Comparison of ENCODE assay signal across 1 cellular context in the genomic region with DNA sequence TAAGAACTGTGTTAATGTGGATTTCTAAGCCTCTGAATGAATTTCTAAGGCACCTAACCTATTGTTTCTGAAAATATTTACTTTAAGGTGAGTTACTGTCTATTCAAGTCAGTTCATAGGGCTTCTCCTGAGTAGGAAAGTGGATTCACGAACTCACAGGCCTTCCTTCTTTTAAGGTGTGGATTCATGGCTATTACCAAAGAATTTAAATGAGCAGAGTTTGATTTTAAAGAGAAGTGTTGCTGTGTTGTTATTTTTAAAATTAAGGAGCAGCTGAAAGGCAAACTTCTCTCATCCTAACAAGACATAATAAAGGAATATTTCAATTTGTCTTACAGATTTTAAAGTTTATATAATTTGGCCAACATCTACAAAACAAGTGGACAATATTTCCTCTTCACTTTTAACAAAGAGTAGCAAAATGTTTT.
A peak's percentile ranks its signal among the peaks of the same experiment; 100 is the strongest.
TF ChIP-seq lines count a peak whose summit lies in the region.

No MANE protein-coding gene starts in this region.

TF ChIP-seq in HepG2, 621 proteins besides CTCF, POLR2A, EP300 and RAD21 (continued from another document):
- TF ChIP-seq, protein P1, sequence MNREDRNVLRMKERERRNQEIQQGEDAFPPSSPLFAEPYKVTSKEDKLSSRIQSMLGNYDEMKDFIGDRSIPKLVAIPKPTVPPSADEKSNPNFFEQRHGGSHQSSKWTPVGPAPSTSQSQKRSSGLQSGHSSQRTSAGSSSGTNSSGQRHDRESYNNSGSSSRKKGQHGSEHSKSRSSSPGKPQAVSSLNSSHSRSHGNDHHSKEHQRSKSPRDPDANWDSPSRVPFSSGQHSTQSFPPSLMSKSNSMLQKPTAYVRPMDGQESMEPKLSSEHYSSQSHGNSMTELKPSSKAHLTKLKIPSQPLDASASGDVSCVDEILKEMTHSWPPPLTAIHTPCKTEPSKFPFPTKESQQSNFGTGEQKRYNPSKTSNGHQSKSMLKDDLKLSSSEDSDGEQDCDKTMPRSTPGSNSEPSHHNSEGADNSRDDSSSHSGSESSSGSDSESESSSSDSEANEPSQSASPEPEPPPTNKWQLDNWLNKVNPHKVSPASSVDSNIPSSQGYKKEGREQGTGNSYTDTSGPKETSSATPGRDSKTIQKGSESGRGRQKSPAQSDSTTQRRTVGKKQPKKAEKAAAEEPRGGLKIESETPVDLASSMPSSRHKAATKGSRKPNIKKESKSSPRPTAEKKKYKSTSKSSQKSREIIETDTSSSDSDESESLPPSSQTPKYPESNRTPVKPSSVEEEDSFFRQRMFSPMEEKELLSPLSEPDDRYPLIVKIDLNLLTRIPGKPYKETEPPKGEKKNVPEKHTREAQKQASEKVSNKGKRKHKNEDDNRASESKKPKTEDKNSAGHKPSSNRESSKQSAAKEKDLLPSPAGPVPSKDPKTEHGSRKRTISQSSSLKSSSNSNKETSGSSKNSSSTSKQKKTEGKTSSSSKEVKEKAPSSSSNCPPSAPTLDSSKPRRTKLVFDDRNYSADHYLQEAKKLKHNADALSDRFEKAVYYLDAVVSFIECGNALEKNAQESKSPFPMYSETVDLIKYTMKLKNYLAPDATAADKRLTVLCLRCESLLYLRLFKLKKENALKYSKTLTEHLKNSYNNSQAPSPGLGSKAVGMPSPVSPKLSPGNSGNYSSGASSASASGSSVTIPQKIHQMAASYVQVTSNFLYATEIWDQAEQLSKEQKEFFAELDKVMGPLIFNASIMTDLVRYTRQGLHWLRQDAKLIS (CRISPR knock-in tag; IDR thresholded peaks at IDR 0.05), result 0 out of 2 replicates have a peak, but pooled peaks have one; percentile 27
- peak; percentile 79; the same call in 1 of the 2 replicates for TF ChIP-seq KDM5A (IDR thresholded peaks at IDR 0.05; ENCODE audit: borderline replicate concordance, low read length)
- TF ChIP-seq TAF1 (CRISPR knock-in tag; IDR thresholded peaks at IDR 0.05), result no peak; the same call in 1 of the 2 replicates
- no peak for TF ChIP-seq ZNF652 (CRISPR knock-in tag; IDR thresholded peaks at IDR 0.05; ENCODE audit: borderline replicate concordance, low read depth)
- no peak for TF ChIP-seq XBP1 (CRISPR knock-in tag; IDR thresholded peaks at IDR 0.05)
- TF ChIP-seq, protein P2, sequence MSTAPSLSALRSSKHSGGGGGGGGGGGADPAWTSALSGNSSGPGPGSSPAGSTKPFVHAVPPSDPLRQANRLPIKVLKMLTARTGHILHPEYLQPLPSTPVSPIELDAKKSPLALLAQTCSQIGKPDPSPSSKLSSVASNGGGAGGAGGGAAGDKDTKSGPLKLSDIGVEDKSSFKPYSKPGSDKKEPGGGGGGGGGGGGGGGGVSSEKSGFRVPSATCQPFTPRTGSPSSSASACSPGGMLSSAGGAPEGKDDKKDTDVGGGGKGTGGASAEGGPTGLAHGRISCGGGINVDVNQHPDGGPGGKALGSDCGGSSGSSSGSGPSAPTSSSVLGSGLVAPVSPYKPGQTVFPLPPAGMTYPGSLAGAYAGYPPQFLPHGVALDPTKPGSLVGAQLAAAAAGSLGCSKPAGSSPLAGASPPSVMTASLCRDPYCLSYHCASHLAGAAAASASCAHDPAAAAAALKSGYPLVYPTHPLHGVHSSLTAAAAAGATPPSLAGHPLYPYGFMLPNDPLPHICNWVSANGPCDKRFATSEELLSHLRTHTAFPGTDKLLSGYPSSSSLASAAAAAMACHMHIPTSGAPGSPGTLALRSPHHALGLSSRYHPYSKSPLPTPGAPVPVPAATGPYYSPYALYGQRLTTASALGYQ (CRISPR knock-in tag; IDR thresholded peaks at IDR 0.05), result peak; percentile 44; the same call in 1 of the 2 replicates
- no peak for TF ChIP-seq MAZ (IDR thresholded peaks at IDR 0.05; ENCODE audit: borderline replicate concordance, low read depth, low read length)
- TF ChIP-seq MAZ (CRISPR knock-in tag; IDR thresholded peaks at IDR 0.05; ENCODE audit: low read depth), result no peak
- no peak for TF ChIP-seq SOX5 (CRISPR knock-in tag; IDR thresholded peaks at IDR 0.05; ENCODE audit: borderline replicate concordance)
- TF ChIP-seq ZNF550 (CRISPR knock-in tag; IDR thresholded peaks at IDR 0.05; ENCODE audit: borderline replicate concordance), result no peak
- no peak for TF ChIP-seq GABPA (IDR thresholded peaks at IDR 0.05; ENCODE audit: low read depth, low read length)
- no peak for TF ChIP-seq GABPA (CRISPR knock-in tag; IDR thresholded peaks at IDR 0.05; ENCODE audit: low read depth)
- 0 out of 2 replicates have a peak, but pooled peaks have one; percentile 33 for TF ChIP-seq ZFP36L1 (CRISPR knock-in tag; IDR thresholded peaks at IDR 0.05)
- TF ChIP-seq, protein P3, sequence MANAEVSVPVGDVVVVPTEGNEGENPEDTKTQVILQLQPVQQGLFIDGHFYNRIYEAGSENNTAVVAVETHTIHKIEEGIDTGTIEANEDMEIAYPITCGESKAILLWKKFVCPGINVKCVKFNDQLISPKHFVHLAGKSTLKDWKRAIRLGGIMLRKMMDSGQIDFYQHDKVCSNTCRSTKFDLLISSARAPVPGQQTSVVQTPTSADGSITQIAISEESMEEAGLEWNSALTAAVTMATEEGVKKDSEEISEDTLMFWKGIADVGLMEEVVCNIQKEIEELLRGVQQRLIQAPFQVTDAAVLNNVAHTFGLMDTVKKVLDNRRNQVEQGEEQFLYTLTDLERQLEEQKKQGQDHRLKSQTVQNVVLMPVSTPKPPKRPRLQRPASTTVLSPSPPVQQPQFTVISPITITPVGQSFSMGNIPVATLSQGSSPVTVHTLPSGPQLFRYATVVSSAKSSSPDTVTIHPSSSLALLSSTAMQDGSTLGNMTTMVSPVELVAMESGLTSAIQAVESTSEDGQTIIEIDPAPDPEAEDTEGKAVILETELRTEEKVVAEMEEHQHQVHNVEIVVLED (CRISPR knock-in tag; IDR thresholded peaks at IDR 0.05; ENCODE audit: borderline replicate concordance), result 0 out of 2 replicates have a peak, but pooled peaks have one; percentile 27
- peak; percentile 16 for TF ChIP-seq PHF5A (CRISPR knock-in tag; IDR thresholded peaks at IDR 0.05; ENCODE audit: low read depth, unreplicated experiment)
- no peak for TF ChIP-seq CREB1 (IDR thresholded peaks at IDR 0.05)
- TF ChIP-seq CREB1 (CRISPR knock-in tag; IDR thresholded peaks at IDR 0.05), result 0 out of 2 replicates have a peak, but pooled peaks have one; percentile 9
- 0 out of 2 replicates have a peak, but pooled peaks have one; percentile 8 for TF ChIP-seq KLF11 (CRISPR knock-in tag; IDR thresholded peaks at IDR 0.05)
- 0 out of 2 replicates have a peak, but pooled peaks have one; percentile 2 for TF ChIP-seq ZFY (CRISPR knock-in tag; IDR thresholded peaks at IDR 0.05)
- TF ChIP-seq AGO1 (IDR thresholded peaks at IDR 0.05; ENCODE audit: low read depth, low read length, poor library complexity, severe bottlenecking), result no peak
- no peak for TF ChIP-seq ZNF577 (CRISPR knock-in tag; IDR thresholded peaks at IDR 0.05; ENCODE audit: borderline replicate concordance, low read depth)
- TF ChIP-seq, protein P4, sequence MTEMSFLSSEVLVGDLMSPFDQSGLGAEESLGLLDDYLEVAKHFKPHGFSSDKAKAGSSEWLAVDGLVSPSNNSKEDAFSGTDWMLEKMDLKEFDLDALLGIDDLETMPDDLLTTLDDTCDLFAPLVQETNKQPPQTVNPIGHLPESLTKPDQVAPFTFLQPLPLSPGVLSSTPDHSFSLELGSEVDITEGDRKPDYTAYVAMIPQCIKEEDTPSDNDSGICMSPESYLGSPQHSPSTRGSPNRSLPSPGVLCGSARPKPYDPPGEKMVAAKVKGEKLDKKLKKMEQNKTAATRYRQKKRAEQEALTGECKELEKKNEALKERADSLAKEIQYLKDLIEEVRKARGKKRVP (CRISPR knock-in tag; IDR thresholded peaks at IDR 0.05), result no peak
- TF ChIP-seq FOXJ3 (CRISPR knock-in tag; IDR thresholded peaks at IDR 0.05; ENCODE audit: borderline replicate concordance), result peak; percentile 71; the same call in 1 of the 2 replicates
- TF ChIP-seq ZNF615 (CRISPR knock-in tag; IDR thresholded peaks at IDR 0.05; ENCODE audit: borderline replicate concordance), result no peak
- 0 out of 2 replicates have a peak, but pooled peaks have one; percentile 17 for TF ChIP-seq MED1 (CRISPR knock-in tag; IDR thresholded peaks at IDR 0.05)
- TF ChIP-seq SOX6 (IDR thresholded peaks at IDR 0.05), result no peak
- peak; percentile 53 for TF ChIP-seq SOX6 (CRISPR knock-in tag; IDR thresholded peaks at IDR 0.05)
